1 cellular context compared by ENCODE assay signal in genomic region chr3:123695152-123695551, GRCh38.
TF ChIP-seq lines count a peak whose summit lies in the region.

No MANE protein-coding gene starts in this region.

TF ChIP-seq in GM23338, 12 proteins besides CTCF, POLR2A, EP300 and RAD21 (continued from another document):
- no peak for TF ChIP-seq ZNF462 (CRISPR knock-in tag; IDR thresholded peaks at IDR 0.05)
TF ChIP-seq in GM23338: peak in this region for 0.
